Comparison of ENCODE assay signal across 9 cellular contexts in the genomic region with DNA sequence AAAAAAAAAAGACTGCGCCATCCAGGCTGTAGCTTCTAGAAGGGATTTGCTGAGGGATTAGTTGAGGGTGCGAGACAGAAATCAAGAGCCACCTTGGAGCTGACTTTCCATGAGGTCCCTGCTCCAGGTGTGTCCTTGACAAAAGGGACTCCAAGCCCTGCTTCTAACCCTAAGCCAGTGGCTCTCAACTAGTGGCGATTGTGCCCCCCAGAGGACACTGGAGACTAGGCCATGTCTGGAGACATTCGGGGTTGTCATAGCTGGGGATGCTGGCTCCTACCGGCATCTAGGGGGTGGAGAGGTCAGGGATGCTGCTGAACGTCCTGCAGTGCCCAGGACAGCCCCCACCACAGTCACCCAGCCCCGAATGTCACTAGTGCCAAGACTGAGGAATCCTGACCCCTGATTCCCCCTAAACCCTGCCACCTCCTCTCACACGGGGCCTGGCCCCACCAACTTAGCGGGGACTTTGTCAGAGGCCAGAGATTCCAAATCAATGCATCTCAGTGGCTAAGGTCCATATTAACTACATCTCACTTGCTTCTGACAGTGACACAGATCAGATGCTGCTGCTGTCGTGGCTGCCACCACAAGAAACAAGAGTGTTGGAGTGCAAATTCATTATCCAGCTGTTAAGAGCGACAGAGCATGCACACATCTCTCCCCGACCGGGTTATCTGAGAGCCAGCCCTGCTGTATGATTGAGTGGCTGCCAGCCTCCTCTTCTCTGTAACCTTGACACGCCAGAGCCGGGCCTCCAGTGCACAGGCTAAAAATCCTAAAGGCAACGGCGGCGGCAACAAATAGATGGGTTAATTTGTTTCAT. TPM values are rescaled to one million over a fixed set of nuclear protein-coding genes. Genes with fewer than 3 reads are reported as not detected.
DNase-seq lines count a peak whose midpoint lies in the region; FAIRE-seq and TF ChIP-seq lines count a peak whose summit lies in the region.
"Had no signal": no experiment of that assay in that cellular context is flagged by ENCODE, and none has a peak within 500 bp of the region (broad histone marks: within the 10 kb centered on the region; RNA-seq: fewer than 3 reads in every experiment).

No MANE protein-coding gene starts in this region.

- peaks cover 0 to 41% (median 0%) of the 10 kb centered on the region in 11 experiments; a peak in 9 of 22 replicates for H3K27me3 ChIP-seq in BLaER1 treated with 17β-estradiol and CSF1 and Interleukin-3, amounts not matched to agents 10 nM and 100 nM
- H3K27me3 ChIP-seq in PC-9 (ENCODE audit: insufficient read depth, low read depth) (no peaks in the 10 kb centered on the region), cardiac muscle cell (no peaks in the 10 kb centered on the region)
- peaks cover 5% of the 10 kb centered on the region for H3K27me3 ChIP-seq in CD4-positive, alpha-beta memory T cell (ENCODE audit: insufficient read depth, low read length)

- H4K20me1 ChIP-seq in BLaER1 treated with 17β-estradiol and CSF1 and Interleukin-3, amounts not matched to agents 10 nM and 100 nM: no peaks in the 10 kb centered on the region
- no peaks in the 10 kb centered on the region for H4K20me1 ChIP-seq in PC-9 (ENCODE audit: insufficient read depth)

- H3K36me3 Mint-ChIP-seq in CD4-positive, alpha-beta memory T cell: no peaks in the 10 kb centered on the region

- POLR2A ChIA-PET in HEK293 (lab: Yijun Ruan, JAX): no interaction called here
- POLR2A ChIA-PET in PC-9 (lab: Charles Lee; ENCODE audit: unreplicated experiment): no interaction called here
- POLR2A ChIA-PET in CD4-positive, alpha-beta memory T cell (lab: Charles Lee; ENCODE audit: partially characterized antibody): no interaction called here

- H3K27ac ChIP-seq in BLaER1 treated with 17β-estradiol and CSF1 and Interleukin-3, amounts not matched to agents 10 nM and 100 nM: peak overlapping the region in 4 of 11 experiments; percentile 2 to 81 (median 73); a peak in 4 of 22 replicates
- H3K27ac ChIP-seq in HEK293 (ENCODE audit: extremely low read depth, low read depth, low read length): no peak overlapping the region
- H3K27ac ChIP-seq in PC-9: no peak overlapping the region
- peak overlapping the region; percentile 14 for H3K27ac ChIP-seq in cardiac muscle cell
- no peak overlapping the region for H3K27ac ChIP-seq in CD4-positive, alpha-beta memory T cell (ENCODE audit: low read depth, low read length)
- H3K27ac ChIP-seq: skin epidermis had no signal

- BruUV-seq in PC-9 (replicated peaks; lab: Mats Ljungman, UMichigan): no TSS peak

- no peak overlapping the region for H3K27ac Mint-ChIP-seq in CD4-positive, alpha-beta memory T cell

- H3K9me2 ChIP-seq in PC-9 (ENCODE audit: insufficient read depth): no peaks in the 10 kb centered on the region

- H3K27me3 Mint-ChIP-seq in CD4-positive, alpha-beta memory T cell: peaks cover 21 to 22% of the 10 kb centered on the region in 2 donors

- peaks cover 0 to 3% (median 0%) of the 10 kb centered on the region in 8 donors for H3K9me3 Mint-ChIP-seq in CD4-positive, alpha-beta memory T cell

- H2AFZ ChIP-seq in PC-9: no peak overlapping the region; the same call in 1 of the 2 replicates

- TF ChIP-seq CTCF in HEK293 (tag by site-specific recombination; IDR thresholded peaks at IDR 0.05) (peak; percentile 27; the same call in 1 of the 2 replicates), PC-9 (conservative IDR thresholded peaks at IDR 0.05) (no peak; the same call in 1 of the 2 replicates), cardiac muscle cell (IDR thresholded peaks at IDR 0.05; ENCODE audit: low read depth, low read length) (peak; percentile 27)

- H3K36me3 ChIP-seq in BLaER1 treated with 17β-estradiol and CSF1 and Interleukin-3, amounts not matched to agents 10 nM and 100 nM: no peaks in the 10 kb centered on the region
- H3K36me3 ChIP-seq in HEK293 (ENCODE audit: control insufficient read depth in 2 of 2, insufficient read depth in 1 of 2, low read length in 2 of 2): no peaks in the 10 kb centered on the region
- H3K36me3 ChIP-seq in PC-9 (ENCODE audit: low read depth): no peaks in the 10 kb centered on the region
- H3K36me3 ChIP-seq in cardiac muscle cell: no peaks in the 10 kb centered on the region
- H3K36me3 ChIP-seq in CD4-positive, alpha-beta memory T cell (ENCODE audit: insufficient read depth, low read length): no peaks in the 10 kb centered on the region

- H3K4me3 Mint-ChIP-seq in CD4-positive, alpha-beta memory T cell: no peak overlapping the region

- H3K9me3 ChIP-seq in BLaER1 treated with 17β-estradiol and CSF1 and Interleukin-3, amounts not matched to agents 10 nM and 100 nM (replicated peaks in 1 of 11): no peaks in the 10 kb centered on the region
- H3K9me3 ChIP-seq in HEK293 (ENCODE audit: control insufficient read depth, insufficient read depth, low read depth, low read length): no peaks in the 10 kb centered on the region
- no peaks in the 10 kb centered on the region for H3K9me3 ChIP-seq in PC-9 (ENCODE audit: insufficient read depth, low read depth)
- no peaks in the 10 kb centered on the region for H3K9me3 ChIP-seq in cardiac muscle cell (ENCODE audit: low read depth)
- H3K9me3 ChIP-seq in CD4-positive, alpha-beta memory T cell (ENCODE audit: control insufficient read depth in 1 of 2, low read length in 2 of 2): no peaks in the 10 kb centered on the region

- DNase-seq in PC-9 (peak in 1 of 2 experiments; percentile 23), cardiac muscle cell (ENCODE audit: low read depth in 1 of 2, low spot score in 1 of 2) (peak; percentile 26 to 80), GM19239 (ENCODE audit: insufficient read length, low spot score) (no peak), glomerular visceral epithelial cell (ENCODE audit: extremely low spot score) (no peak), AG20443 (ENCODE audit: low spot score) (no peak)
- DNase-seq in CD4-positive, alpha-beta memory T cell: no peak

- H3K4me2 ChIP-seq in BLaER1 treated with 17β-estradiol and CSF1 and Interleukin-3, amounts not matched to agents 10 nM and 100 nM: peak overlapping the region in 9 of 11 experiments; percentile 89 to 99 (median 97); a peak in 19 of 22 replicates
- peak overlapping the region; percentile 71 for H3K4me2 ChIP-seq in PC-9

- H3K4me1 Mint-ChIP-seq in CD4-positive, alpha-beta memory T cell: peaks cover 0 to 5% (median 1%) of the 10 kb centered on the region in 4 donors

- FAIRE-seq in GM19239 (lab: Jason Lieb, UNC): no peak

- peaks cover 18% of the 10 kb centered on the region; the same call in 1 of the 2 replicates for H3F3A ChIP-seq in PC-9 (ENCODE audit: insufficient read depth, low read depth)

- CTCF ChIA-PET in HEK293 (lab: Yijun Ruan, JAX) (interaction anchor here (0.6 to 2.2 kb wide), 15 partner anchors 10 to 775 kb away, joined by 3 to 6 read pairs (median 3); no protein-coding TSS in a partner anchor), PC-9 (lab: Charles Lee) (interaction anchor here (0.5 to 0.7 kb wide), 7 partner anchors 21 to 536 kb away, joined by 3 to 10 read pairs (median 4); no protein-coding TSS in a partner anchor)
- CTCF ChIA-PET in CD4-positive, alpha-beta memory T cell (lab: Charles Lee; ENCODE audit: partially characterized antibody): interaction anchor here (2.0 to 3.5 kb wide), 2 partner anchors 9 to 12 kb away, joined by 6 to 25 read pairs; no protein-coding TSS in a partner anchor

- H3K9ac ChIP-seq in BLaER1 treated with 17β-estradiol and CSF1 and Interleukin-3, amounts not matched to agents 10 nM and 100 nM: peak overlapping the region in 4 of 11 experiments; percentile 1 to 35 (median 7); a peak in 2 of 22 replicates

- H3K4me3 ChIP-seq in BLaER1 treated with 17β-estradiol and CSF1 and Interleukin-3, amounts not matched to agents 10 nM and 100 nM: no peak overlapping the region
- no peak overlapping the region for H3K4me3 ChIP-seq in HEK293 (ENCODE audit: low read depth, low read length)
- H3K4me3 ChIP-seq in PC-9: peak overlapping the region; percentile 27; the same call in 1 of the 2 replicates
- no peak overlapping the region for H3K4me3 ChIP-seq in cardiac muscle cell
- no peak overlapping the region for H3K4me3 ChIP-seq in CD4-positive, alpha-beta memory T cell (ENCODE audit: low read length in 2 of 2)
- H3K4me3 ChIP-seq: skin epidermis had no signal

- no peaks in the 10 kb centered on the region for H3K79me2 ChIP-seq in PC-9 (ENCODE audit: low read depth)

- intact Hi-C loops in PC-9 (cut with micrococcal nuclease; ENCODE audit: unreplicated experiment): loop anchor here (1.0 to 5.0 kb wide), 6 partner anchors 37 to 630 kb away; no protein-coding TSS in a partner anchor
- intact Hi-C loops in CD4-positive, alpha-beta memory T cell (cut with micrococcal nuclease): no loop called here

- peaks cover 41 to 70% (median 61%) of the 10 kb centered on the region in 10 experiments for H3K4me1 ChIP-seq in BLaER1 treated with 17β-estradiol and CSF1 and Interleukin-3, amounts not matched to agents 10 nM and 100 nM
- H3K4me1 ChIP-seq in HEK293 (ENCODE audit: control insufficient read depth, insufficient read depth, low read length) (peaks cover 6% of the 10 kb centered on the region; the same call in 1 of the 2 replicates), PC-9 (replicated peaks; ENCODE audit: insufficient read depth) (peaks cover 30% of the 10 kb centered on the region), cardiac muscle cell (ENCODE audit: low read depth) (peaks cover 23% of the 10 kb centered on the region)
- H3K4me1 ChIP-seq in CD4-positive, alpha-beta memory T cell (ENCODE audit: insufficient read depth, low read length): no peaks in the 10 kb centered on the region

TF ChIP-seq in HEK293, 187 proteins besides CTCF, POLR2A, EP300 and RAD21 (continues in another document):
- no peak for TF ChIP-seq WT1 (tag by site-specific recombination; IDR thresholded peaks at IDR 0.05)
- TF ChIP-seq, protein P1, sequence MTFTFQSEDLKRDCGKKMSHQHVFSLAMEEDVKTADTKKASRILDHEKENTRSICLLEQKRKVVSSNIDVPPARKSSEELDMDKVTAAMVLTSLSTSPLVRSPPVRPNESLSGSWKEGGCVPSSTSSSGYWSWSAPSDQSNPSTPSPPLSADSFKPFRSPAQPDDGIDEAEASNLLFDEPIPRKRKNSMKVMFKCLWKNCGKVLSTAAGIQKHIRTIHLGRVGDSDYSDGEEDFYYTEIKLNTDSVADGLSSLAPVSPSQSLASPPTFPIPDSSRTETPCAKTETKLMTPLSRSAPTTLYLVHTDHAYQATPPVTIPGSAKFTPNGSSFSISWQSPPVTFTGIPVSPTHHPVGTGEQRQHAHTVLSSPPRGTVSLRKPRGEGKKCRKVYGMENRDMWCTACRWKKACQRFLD (tag by site-specific recombination; IDR thresholded peaks at IDR 0.05): no peak
- TF ChIP-seq ZNF654 (tag by site-specific recombination; IDR thresholded peaks at IDR 0.05; ENCODE audit: low read depth): peak; percentile 58

RNA-seq across cellular contexts. Expression of a gene that starts 40.4 kb away (rescaled TPM):
- total RNA-seq in PC-9 (2021): 29.3 and 32.5 TPM in 2 replicates
- total RNA-seq in cardiac muscle cell: 16.3 and 23.5 TPM in 2 replicates
- polyA plus RNA-seq in cardiac muscle cell: 14.2 and 19.4 TPM in 2 replicates
- 10 to 100 TPM; 26.5 to 28.1 TPM for total RNA-seq in CD4-positive, alpha-beta memory T cell
- polyA plus RNA-seq in CD4-positive, alpha-beta memory T cell: 10 to 100 TPM; 18.2 to 24.7 TPM

RNA-seq across cellular contexts. Expression of a gene that starts 40.6 kb away (rescaled TPM):
- total RNA-seq in PC-9 (2021) (18.6 and 21.1 TPM in 2 replicates), cardiac muscle cell (17.5 and 19.1 TPM in 2 replicates)
- polyA plus RNA-seq in cardiac muscle cell: 11.0 and 12.3 TPM in 2 replicates
- 1 to 10 TPM; 4.0 to 5.9 TPM for total RNA-seq in CD4-positive, alpha-beta memory T cell
- polyA plus RNA-seq in CD4-positive, alpha-beta memory T cell: 1 to 10 TPM in 1 of 2 donors, under 1 TPM in 1; 0.88 to 2.2 TPM

Comparison
In these comparisons a context has a peak if more than half of its experiments do, and no peak if none do; other contexts are left out.
1. DNase-seq: peak in cardiac muscle cell (2 of 2); none in GM19239 (single experiment), CD4-positive, alpha-beta memory T cell (0 of 5), glomerular visceral epithelial cell (single experiment) and AG20443 (single experiment).